ENCODE assay signal across 15 cellular contexts in genomic region chr17:44910231-44911106, GRCh38. TPM values are rescaled to one million over a fixed set of nuclear protein-coding genes. Genes with fewer than 3 reads are reported as not detected.
A peak's percentile ranks its signal among the peaks of the same experiment; 100 is the strongest.
DNase-seq lines count a peak whose midpoint lies in the region; ATAC-seq, FAIRE-seq and TF ChIP-seq lines count a peak whose summit lies in the region.
"Had no signal": no experiment of that assay in that cellular context is flagged by ENCODE, and none has a peak within 500 bp of the region (broad histone marks: within the 10 kb centered on the region; RNA-seq: fewer than 3 reads in every experiment).

No MANE protein-coding gene starts in this region.

- WGBS in GM12878 (ENCODE audit: insufficient coverage, insufficient replicate concordance, low lambda C conversion rate, missing lambda C conversion rate) = 47% methylated on average over 13 of the region's 13 CpGs
- WGBS in mesenchymal stem cell = 90% methylated on average over 13 of the region's 13 CpGs

- H3K36me3 ChIP-seq in GM12878 (ENCODE audit: control insufficient read depth in 2 of 2, insufficient read depth in 2 of 2, low read length in 1 of 2) = no peaks in the 10 kb centered on the region
- H3K36me3 ChIP-seq in mesenchymal stem cell (ENCODE audit: control insufficient read depth in 1 of 2, insufficient read depth in 2 of 2, low read depth in 1 of 2, low read length in 2 of 2) = no peaks in the 10 kb centered on the region
- H3K36me3 ChIP-seq: breast epithelium, prostate gland, upper lobe of right lung had no signal

- no peak overlapping the region for H2BK120ac ChIP-seq in mesenchymal stem cell (ENCODE audit: low read depth, low read length)

- H3K23ac ChIP-seq in mesenchymal stem cell (ENCODE audit: low read length in 2 of 2) = no peak overlapping the region

- H4K8ac ChIP-seq in mesenchymal stem cell (ENCODE audit: low read length) = peak overlapping the region; percentile 90

- H3K14ac ChIP-seq in mesenchymal stem cell (ENCODE audit: low read length in 2 of 2) = peak overlapping the region in 1 of 2 experiments; percentile 68

- H3K9me3 ChIP-seq in GM12878 (replicated peaks; ENCODE audit: control insufficient read depth, insufficient read depth, low read length) (no peaks in the 10 kb centered on the region), mesenchymal stem cell (ENCODE audit: control insufficient read depth, low read length) (no peaks in the 10 kb centered on the region)
- H3K9me3 ChIP-seq: breast epithelium, prostate gland, upper lobe of right lung had no signal

- POLR2A ChIA-PET in GM12878 (lab: Charles Lee) = interaction anchor here (0.5 to 1.0 kb wide), 2 partner anchors 11 to 474 kb away, joined by 3 read pairs; no protein-coding TSS in a partner anchor

- peak overlapping the region; percentile 35; the same call in 1 of the 2 replicates for H2AFZ ChIP-seq in GM12878 (ENCODE audit: control insufficient read depth, low read depth, low read length)
- H2AFZ ChIP-seq in mesenchymal stem cell (ENCODE audit: low read depth, low read length) = no peak overlapping the region

- H3K9ac ChIP-seq in GM12878 (ENCODE audit: control insufficient read depth, insufficient read depth, low read length) (no peak overlapping the region), mesenchymal stem cell (ENCODE audit: low read length) (no peak overlapping the region)

- FAIRE-seq in GM12878 (lab: Jason Lieb, UNC) = no peak
- FAIRE-seq: endometrium had no signal

- peaks cover 16 to 22% of the 10 kb centered on the region in 2 donors for H3K27me3 Mint-ChIP-seq in natural killer cell treated with Interleukin-12 subunit alpha and Interleukin-12 subunit beta and Interleukin-15 and Interleukin-18, amount 100 ng/mL, for 72 hours
- peaks cover 24% of the 10 kb centered on the region in 2 donors for H3K27me3 Mint-ChIP-seq in natural killer cell (ENCODE audit: low read depth in 2 of 2)

- no peak for ATAC-seq in natural killer cell treated with Interleukin-12 subunit alpha and Interleukin-12 subunit beta and Interleukin-15 and Interleukin-18, amount 100 ng/mL, for 72 hours
- ATAC-seq in natural killer cell (no peak), GM12878 (no peak), HG03175 (IDR thresholded peaks at IDR 0.05; ENCODE audit: unreplicated experiment) (no peak)

- H3K27ac ChIP-seq in GM12878 (ENCODE audit: control insufficient read depth, insufficient read depth) (no peak overlapping the region), mesenchymal stem cell (ENCODE audit: low read length, poor library complexity, severe bottlenecking) (peak overlapping the region; percentile 96)
- H3K27ac ChIP-seq: breast epithelium, prostate gland, upper lobe of right lung had no signal

- no peak overlapping the region for H2BK15ac ChIP-seq in mesenchymal stem cell (ENCODE audit: low read depth, poor library complexity, severe bottlenecking)

- no peak for DNase-seq in natural killer cell treated with Interleukin-12 subunit alpha and Interleukin-12 subunit beta and Interleukin-15 and Interleukin-18, amount 100 ng/mL, for 72 hours (ENCODE audit: low spot score)
- DNase-seq in natural killer cell = no peak
- DNase-seq in GM12878 (ENCODE audit: low read depth, low spot score) = no peak
- no peak for DNase-seq in mesenchymal stem cell
- no peak for DNase-seq in activated effector memory CD4-positive, alpha-beta T cell treated with anti-CD3 and anti-CD28 coated beads, Interleukin-2, amount 50 U/mL, for 16 hours
- no peak for DNase-seq in activated CD8-positive, alpha-beta memory T cell treated with anti-CD3 and anti-CD28 coated beads, Interleukin-2, amount 50 U/mL, for 48 hours
- DNase-seq in NOMO-1 treated with DMSO at 0.1 percent for 48 hours (lab: John Stamatoyannopoulos, UW; ENCODE audit: unreplicated experiment) = no peak

- H3K27me3 ChIP-seq in GM12878 (replicated peaks in 1 of 2; ENCODE audit: control insufficient read depth in 2 of 2, insufficient read depth in 2 of 2, low read length in 1 of 2) = no peaks in the 10 kb centered on the region; a peak in 3 of 4 replicates
- peaks cover 0 to 37% of the 10 kb centered on the region in 2 experiments for H3K27me3 ChIP-seq in mesenchymal stem cell (ENCODE audit: control insufficient read depth in 1 of 2, insufficient read depth in 1 of 2, low read length in 2 of 2)
- H3K27me3 ChIP-seq: breast epithelium had no signal

- peak overlapping the region; percentile 67 for H2AK5ac ChIP-seq in mesenchymal stem cell (ENCODE audit: low read length, severe bottlenecking)

- peak overlapping the region in 1 of 2 experiments; percentile 66 for H3K4ac ChIP-seq in mesenchymal stem cell (ENCODE audit: low read depth in 1 of 2, low read length in 2 of 2)

- H3K36me3 Mint-ChIP-seq in natural killer cell treated with Interleukin-12 subunit alpha and Interleukin-12 subunit beta and Interleukin-15 and Interleukin-18, amount 100 ng/mL, for 72 hours = no peaks in the 10 kb centered on the region
- no peaks in the 10 kb centered on the region for H3K36me3 Mint-ChIP-seq in natural killer cell

- H3K4me3 ChIP-seq in GM12878 (no peak overlapping the region), mesenchymal stem cell (ENCODE audit: insufficient read depth in 1 of 2, low read depth in 1 of 2, low read length in 2 of 2) (no peak overlapping the region)
- H3K4me3 ChIP-seq: prostate gland had no signal

- H2BK12ac ChIP-seq in mesenchymal stem cell (ENCODE audit: low read length in 2 of 2) = peak overlapping the region; percentile 45 to 80

- peaks cover 4% of the 10 kb centered on the region for H3K79me1 ChIP-seq in mesenchymal stem cell (replicated peaks; ENCODE audit: low read length, poor library complexity, severe bottlenecking)

- H4K91ac ChIP-seq in mesenchymal stem cell (ENCODE audit: low read length) = peak overlapping the region; percentile 77

- H3K4me2 ChIP-seq in GM12878 (ENCODE audit: control insufficient read depth, insufficient read depth) = no peak overlapping the region
- H3K4me2 ChIP-seq in mesenchymal stem cell (ENCODE audit: low read length, poor library complexity, severe bottlenecking) = peak overlapping the region; percentile 11

- no peak for TF ChIP-seq POLR2A in GM12878 (IDR thresholded peaks at IDR 0.05; ENCODE audit: low read depth, low read length)

- CTCF ChIA-PET in GM12878 (lab: Yijun Ruan, JAX) = interaction anchor here (0.5 to 2.6 kb wide), 10 partner anchors 8 to 225 kb away, joined by 3 to 17 read pairs (median 6); partner anchors contain the start of gene ACBD4

- intact Hi-C loops in natural killer cell (cut with micrococcal nuclease) = loop anchor here (5.0 kb wide), 1 partner anchor 187 kb away; no protein-coding TSS in a partner anchor
- intact Hi-C loops in GM12878 (cut with micrococcal nuclease; ENCODE audit: unreplicated experiment) = no loop called here

- peak overlapping the region; percentile 5 to 67 for H3K18ac ChIP-seq in mesenchymal stem cell (ENCODE audit: low read depth in 1 of 2, low read length in 2 of 2)

- H3K4me3 Mint-ChIP-seq in natural killer cell treated with Interleukin-12 subunit alpha and Interleukin-12 subunit beta and Interleukin-15 and Interleukin-18, amount 100 ng/mL, for 72 hours = peak overlapping the region; percentile 12
- no peak overlapping the region for H3K4me3 Mint-ChIP-seq in natural killer cell

- no TSS peak for BruUV-seq in GM12878 (replicated peaks; lab: Mats Ljungman, UMichigan)

- no peak for TF ChIP-seq CTCF in natural killer cell (IDR thresholded peaks at IDR 0.05)
- no peak for TF ChIP-seq CTCF in GM12878 (IDR thresholded peaks at IDR 0.05 in 2 of 3, conservative IDR thresholded peaks at IDR 0.05 in 1 of 3; ENCODE audit: control insufficient read depth in 2 of 3, extremely low read depth in 1 of 3, insufficient read depth in 1 of 3, low read depth in 3 of 3, low read length in 3 of 3)

- H3K27ac Mint-ChIP-seq in natural killer cell treated with Interleukin-12 subunit alpha and Interleukin-12 subunit beta and Interleukin-15 and Interleukin-18, amount 100 ng/mL, for 72 hours = no peak overlapping the region
- H3K27ac Mint-ChIP-seq in natural killer cell = no peak overlapping the region

- H3K4me1 Mint-ChIP-seq in natural killer cell treated with Interleukin-12 subunit alpha and Interleukin-12 subunit beta and Interleukin-15 and Interleukin-18, amount 100 ng/mL, for 72 hours (ENCODE audit: low read depth in 2 of 2) = peaks cover 10 to 11% of the 10 kb centered on the region in 2 donors
- peaks cover 0 to 6% of the 10 kb centered on the region in 2 donors for H3K4me1 Mint-ChIP-seq in natural killer cell

- TF ChIP-seq RAD21 in GM12878 (IDR thresholded peaks at IDR 0.05; ENCODE audit: insufficient read depth, low read depth, low read length) = no peak

- H3K9me3 Mint-ChIP-seq in natural killer cell treated with Interleukin-12 subunit alpha and Interleukin-12 subunit beta and Interleukin-15 and Interleukin-18, amount 100 ng/mL, for 72 hours = no peaks in the 10 kb centered on the region
- no peaks in the 10 kb centered on the region for H3K9me3 Mint-ChIP-seq in natural killer cell

- no peaks in the 10 kb centered on the region for H4K20me1 ChIP-seq in GM12878 (ENCODE audit: control insufficient read depth, insufficient read depth)

- peaks cover 9% of the 10 kb centered on the region for H3K4me1 ChIP-seq in GM12878 (ENCODE audit: control insufficient read depth, insufficient read depth, low read length)
- H3K4me1 ChIP-seq in mesenchymal stem cell (ENCODE audit: control insufficient read depth, insufficient read depth, low read depth, low read length) = peaks cover 47% of the 10 kb centered on the region
- H3K4me1 ChIP-seq: breast epithelium had no signal

- H3K79me2 ChIP-seq in GM12878 (ENCODE audit: control insufficient read depth, insufficient read depth, low read length) = no peaks in the 10 kb centered on the region

- no peak for TF ChIP-seq EP300 in GM12878 (IDR thresholded peaks at IDR 0.05; ENCODE audit: borderline replicate concordance in 1 of 2, control insufficient read depth in 1 of 2, low read depth in 2 of 2, low read length in 2 of 2)

- H2BK5ac ChIP-seq in mesenchymal stem cell (ENCODE audit: low read depth, low read length, poor library complexity, severe bottlenecking) = no peak overlapping the region

- SMC1A ChIA-PET in GM12878 (lab: Charles Lee; ENCODE audit: uncharacterized antibody, unreplicated experiment) = interaction anchor here (0.7 to 2.6 kb wide), 2 partner anchors 10 to 287 kb away, joined by 3 to 12 read pairs; no protein-coding TSS in a partner anchor

- in situ Hi-C loops in GM12878 (cut with MboI) = no loop called here

- RAD21 ChIA-PET in GM12878 (lab: Charles Lee; ENCODE audit: unreplicated experiment) = interaction anchor here (1.1 kb wide), 1 partner anchor 9 kb away, joined by 3 read pairs; no protein-coding TSS in a partner anchor

RNA-seq across cellular contexts. Expression of gene GFAP, which starts 4.8 kb away (rescaled TPM):
- not detected for total RNA-seq in natural killer cell treated with Interleukin-12 subunit alpha and Interleukin-12 subunit beta and Interleukin-15 and Interleukin-18, amount 100 ng/mL, for 72 hours
- total RNA-seq in natural killer cell (not detected), GM12878 (2014; rRNA removed) (not detected in 2 replicates), GM12878 (2014; rRNA removed; fragmentation: Illumina TruSeq; extraction: Trizol) (not detected in 2 replicates), GM12878 (2021) (not detected in 2 replicates)
- not detected in 2 replicates for total RNA-seq in GM12878 (2013; cell fraction: nucleolus; rRNA removed)
- polyA plus RNA-seq in GM12878 (2011; ENCODE audit: low read depth) = not detected
- polyA plus RNA-seq in GM12878 (2011; rRNA removed) (not detected in 2 replicates), GM12878 (2014; fragmentation: Illumina TruSeq; extraction: Trizol) (not detected in 2 replicates), GM12878 (2014; fragmentation: Nextera tagmentation; extraction: Ambion mirVana) (under 1 TPM in 1 of 2 experiments, not detected in 1; 0.04 TPM), GM12878 (2014; rRNA removed) (not detected in 2 replicates), GM12878 (2016; fragmentation: Nextera tagmentation; extraction: Ambion mirVana) (under 1 TPM in 1 of 2 experiments, not detected in 1; 0.25 TPM)
- polyA plus RNA-seq in GM12878 (2011; cell fraction: cytosol; rRNA removed) = not detected in 2 replicates
- polyA plus RNA-seq in GM12878 (2011; cell fraction: nucleus; rRNA removed) = 0.25 TPM in 1 of 2 replicates, not detected in the other
- polyA plus RNA-seq in GM12878 (2012) = 0.04 TPM in 1 of 2 replicates, not detected in the other
- polyA minus RNA-seq in GM12878 (2011; rRNA and poly(A)+ RNA removed) = not detected in 2 replicates
- polyA minus RNA-seq in GM12878 (2011; cell fraction: cytosol; rRNA and poly(A)+ RNA removed) = not detected in 2 replicates
- not detected in 2 replicates for polyA minus RNA-seq in GM12878 (2011; cell fraction: nucleus; rRNA and poly(A)+ RNA removed)
- polyA plus RNA-seq in mesenchymal stem cell (2013, experiment 1 of 2) = 0.68 TPM
- polyA plus RNA-seq in mesenchymal stem cell (2013, experiment 2 of 2) = 0.49 TPM
- total RNA-seq: H4; lung microvascular endothelial cell; T-helper 1 cell treated with Interleukin-12 subunit alpha and Interleukin-12 subunit beta and Interleukin-4 antibody, amounts not matched to agents 30 ng/mL and 1 ng/mL, for 36 hours; upper lobe of right lung had no signal

RNA-seq across cellular contexts. Expression of gene EFTUD2, which starts 11.2 kb away (rescaled TPM):
- total RNA-seq in natural killer cell treated with Interleukin-12 subunit alpha and Interleukin-12 subunit beta and Interleukin-15 and Interleukin-18, amount 100 ng/mL, for 72 hours = 100 to 1,000 TPM; 192 to 232 TPM
- total RNA-seq in natural killer cell (100 to 1,000 TPM; 135 to 178 (median 164) TPM), GM12878 (2014; rRNA removed) (92.0 and 98.1 TPM in 2 replicates), GM12878 (2014; rRNA removed; fragmentation: Illumina TruSeq; extraction: Trizol) (115 and 124 TPM in 2 replicates), GM12878 (2021) (154 and 159 TPM in 2 replicates)
- total RNA-seq in GM12878 (2013; cell fraction: nucleolus; rRNA removed) = 345 and 489 TPM in 2 replicates
- 56.9 TPM for polyA plus RNA-seq in GM12878 (2011; ENCODE audit: low read depth)
- polyA plus RNA-seq in GM12878 (2011; rRNA removed) (198 and 251 TPM in 2 replicates), GM12878 (2014; fragmentation: Illumina TruSeq; extraction: Trizol) (128 and 156 TPM in 2 replicates), GM12878 (2014; fragmentation: Nextera tagmentation; extraction: Ambion mirVana) (10 to 100 TPM; 33.0 to 39.4 TPM), GM12878 (2014; rRNA removed) (114 and 115 TPM in 2 replicates), GM12878 (2016; fragmentation: Nextera tagmentation; extraction: Ambion mirVana) (100 to 1,000 TPM; 157 to 173 TPM)
- polyA plus RNA-seq in GM12878 (2011; cell fraction: cytosol; rRNA removed) = 175 and 183 TPM in 2 replicates
- polyA plus RNA-seq in GM12878 (2011; cell fraction: nucleus; rRNA removed) = 184 and 284 TPM in 2 replicates
- 59.0 and 69.5 TPM in 2 replicates for polyA plus RNA-seq in GM12878 (2012)
- 313 and 326 TPM in 2 replicates for polyA minus RNA-seq in GM12878 (2011; rRNA and poly(A)+ RNA removed)
- 54.5 and 63.2 TPM in 2 replicates for polyA minus RNA-seq in GM12878 (2011; cell fraction: cytosol; rRNA and poly(A)+ RNA removed)
- 75.6 and 112 TPM in 2 replicates for polyA minus RNA-seq in GM12878 (2011; cell fraction: nucleus; rRNA and poly(A)+ RNA removed)
- polyA plus RNA-seq in mesenchymal stem cell (2013, experiment 1 of 2) = 49.3 TPM
- polyA plus RNA-seq in mesenchymal stem cell (2013, experiment 2 of 2) = 53.4 TPM

RNA-seq across cellular contexts. Expression of gene KIF18B, which starts 37.1 kb away (rescaled TPM):
- 100 to 1,000 TPM in 1 of 2 donors, 10 to 100 TPM in 1; 26.5 to 100 TPM for total RNA-seq in natural killer cell treated with Interleukin-12 subunit alpha and Interleukin-12 subunit beta and Interleukin-15 and Interleukin-18, amount 100 ng/mL, for 72 hours
- total RNA-seq in natural killer cell = 1 to 10 TPM in 2 of 3 donors, under 1 TPM in 1; 0.53 to 1.3 (median 1.1) TPM
- total RNA-seq in GM12878 (2013; cell fraction: nucleolus; rRNA removed) = 15.4 and 21.6 TPM in 2 replicates
- 10.6 and 12.0 TPM in 2 replicates for total RNA-seq in GM12878 (2014; rRNA removed)
- total RNA-seq in GM12878 (2014; rRNA removed; fragmentation: Illumina TruSeq; extraction: Trizol) = 9.2 and 10.3 TPM in 2 replicates
- 39.4 and 44.4 TPM in 2 replicates for total RNA-seq in GM12878 (2021)
- polyA plus RNA-seq in GM12878 (2011; ENCODE audit: low read depth) = 5.8 TPM
- 14.2 and 28.6 TPM in 2 replicates for polyA plus RNA-seq in GM12878 (2011; rRNA removed)
- 26.3 and 33.9 TPM in 2 replicates for polyA plus RNA-seq in GM12878 (2011; cell fraction: cytosol; rRNA removed)
- polyA plus RNA-seq in GM12878 (2011; cell fraction: nucleus; rRNA removed) = 116 and 176 TPM in 2 replicates
- 10.5 and 11.3 TPM in 2 replicates for polyA plus RNA-seq in GM12878 (2012)
- polyA plus RNA-seq in GM12878 (2014; fragmentation: Illumina TruSeq; extraction: Trizol) = 11.9 and 22.0 TPM in 2 replicates
- polyA plus RNA-seq in GM12878 (2014; fragmentation: Nextera tagmentation; extraction: Ambion mirVana) = 1 to 10 TPM; 2.8 to 3.1 TPM
- polyA plus RNA-seq in GM12878 (2014; rRNA removed) = 44.7 and 46.2 TPM in 2 replicates
- 10 to 100 TPM; 20.4 to 20.5 TPM for polyA plus RNA-seq in GM12878 (2016; fragmentation: Nextera tagmentation; extraction: Ambion mirVana)
- 27.9 and 34.2 TPM in 2 replicates for polyA minus RNA-seq in GM12878 (2011; rRNA and poly(A)+ RNA removed)
- polyA minus RNA-seq in GM12878 (2011; cell fraction: cytosol; rRNA and poly(A)+ RNA removed) = 16.8 and 18.3 TPM in 2 replicates
- polyA minus RNA-seq in GM12878 (2011; cell fraction: nucleus; rRNA and poly(A)+ RNA removed) = 28.7 and 55.6 TPM in 2 replicates
- 1.9 TPM for polyA plus RNA-seq in mesenchymal stem cell (2013, experiment 1 of 2)
- polyA plus RNA-seq in mesenchymal stem cell (2013, experiment 2 of 2) = 1.6 TPM

RNA-seq across cellular contexts. Expression of gene C1QL1, which starts 57.6 kb away (rescaled TPM):
- not detected for total RNA-seq in natural killer cell treated with Interleukin-12 subunit alpha and Interleukin-12 subunit beta and Interleukin-15 and Interleukin-18, amount 100 ng/mL, for 72 hours
- total RNA-seq in natural killer cell (not detected), GM12878 (2014; rRNA removed) (not detected in 2 replicates), GM12878 (2014; rRNA removed; fragmentation: Illumina TruSeq; extraction: Trizol) (not detected in 2 replicates), GM12878 (2021) (not detected in 2 replicates)
- not detected in 2 replicates for total RNA-seq in GM12878 (2013; cell fraction: nucleolus; rRNA removed)
- polyA plus RNA-seq in GM12878 (2011; ENCODE audit: low read depth) = not detected
- polyA plus RNA-seq in GM12878 (2011; rRNA removed) (not detected in 2 replicates), GM12878 (2014; fragmentation: Illumina TruSeq; extraction: Trizol) (not detected in 2 replicates), GM12878 (2014; fragmentation: Nextera tagmentation; extraction: Ambion mirVana) (not detected), GM12878 (2014; rRNA removed) (not detected in 2 replicates), GM12878 (2016; fragmentation: Nextera tagmentation; extraction: Ambion mirVana) (not detected)
- not detected in 2 replicates for polyA plus RNA-seq in GM12878 (2011; cell fraction: cytosol; rRNA removed)
- polyA plus RNA-seq in GM12878 (2011; cell fraction: nucleus; rRNA removed) = not detected in 2 replicates
- polyA plus RNA-seq in GM12878 (2012) = 0.11 TPM in 1 of 2 replicates, not detected in the other
- not detected in 2 replicates for polyA minus RNA-seq in GM12878 (2011; rRNA and poly(A)+ RNA removed)
- not detected in 2 replicates for polyA minus RNA-seq in GM12878 (2011; cell fraction: cytosol; rRNA and poly(A)+ RNA removed)
- polyA minus RNA-seq in GM12878 (2011; cell fraction: nucleus; rRNA and poly(A)+ RNA removed) = not detected in 2 replicates
- 9.0 TPM for polyA plus RNA-seq in mesenchymal stem cell (2013, experiment 1 of 2)
- 9.5 TPM for polyA plus RNA-seq in mesenchymal stem cell (2013, experiment 2 of 2)

Comparison
In these comparisons a context has a peak if more than half of its experiments do, and no peak if none do; other contexts are left out.
1. RNA of gene KIF18B, which starts 37.1 kb away (total RNA-seq): 26.5 to 100 TPM in natural killer cell treated with Interleukin-12 subunit alpha and Interleukin-12 subunit beta and Interleukin-15 and Interleukin-18, amount 100 ng/mL, for 72 hours and 9.2 to 44.4 TPM in GM12878; 0.53 to 1.3 TPM in natural killer cell; every median in the first group is over 4 times any median in the second.